8 cellular contexts compared by ENCODE assay signal in genomic region chr2:236180831-236181453, GRCh38. TPM values are rescaled to one million over a fixed set of nuclear protein-coding genes. Genes with fewer than 3 reads are reported as not detected.
DNase-seq lines count a peak whose midpoint lies in the region; ATAC-seq, FAIRE-seq and TF ChIP-seq lines count a peak whose summit lies in the region.

No MANE protein-coding gene starts in this region.

- H3K4me3 ChIP-seq in AG04450 (ENCODE audit: low read depth, low read length) (no peak overlapping the region), WERI-Rb-1 (ENCODE audit: low read depth, low read length) (no peak overlapping the region), retinal pigment epithelial cell (ENCODE audit: low read length) (no peak overlapping the region)

- POLR2A ChIA-PET in AG04450 (lab: Yijun Ruan, JAX) = interaction anchor here (0.6 kb wide), 1 partner anchor 414 kb away, joined by 4 read pairs; no protein-coding TSS in a partner anchor

- H3K27me3 ChIP-seq in AG04450 (ENCODE audit: control insufficient read depth, insufficient read depth, low read length) = peaks cover 22% of the 10 kb centered on the region
- H3K27me3 ChIP-seq in WERI-Rb-1 (ENCODE audit: insufficient read depth, low read depth, severe bottlenecking) = peaks cover 50% of the 10 kb centered on the region

- CTCF ChIA-PET in AG04450 (lab: Charles Lee) = interaction anchor here (0.5 to 12.7 kb wide), 39 partner anchors 8 to 602 kb away, joined by 3 to 368 read pairs (median 4); no protein-coding TSS in a partner anchor

- DNase-seq in AG04450 (ENCODE audit: low read depth, low spot score) (peak; percentile 33), NCI-H2196 treated with DMSO at 0.1 percent for 48 hours (lab: John Stamatoyannopoulos, UW; ENCODE audit: unreplicated experiment) (peak; percentile 57), WERI-Rb-1 (peak; percentile 69), frontal cortex (ENCODE audit: low spot score in 2 of 2) (peak; percentile 56 to 69), retinal pigment epithelial cell (ENCODE audit: low read depth) (no peak)

- ATAC-seq in GM21529 (IDR thresholded peaks at IDR 0.05; ENCODE audit: unreplicated experiment) (no peak), HG03139 (IDR thresholded peaks at IDR 0.05; ENCODE audit: unreplicated experiment) (no peak)

- peaks cover 13% of the 10 kb centered on the region for H3K9me3 ChIP-seq in AG04450 (ENCODE audit: control insufficient read depth, insufficient read depth, low read length)
- peaks cover 9% of the 10 kb centered on the region for H3K9me3 ChIP-seq in WERI-Rb-1 (ENCODE audit: severe bottlenecking)

- TF ChIP-seq CTCF in AG04450 (IDR thresholded peaks at IDR 0.05; ENCODE audit: low read depth, low read length) (peak; percentile 78), GM12874 (IDR thresholded peaks at IDR 0.05; ENCODE audit: insufficient read depth, low read depth, low read length) (peak; percentile 66), WERI-Rb-1 (IDR thresholded peaks at IDR 0.05; ENCODE audit: low read depth, low read length) (peak; percentile 50), retinal pigment epithelial cell (conservative IDR thresholded peaks at IDR 0.05; ENCODE audit: low read depth, low read length) (peak; percentile 73)

- no peaks in the 10 kb centered on the region for H3K36me3 ChIP-seq in WERI-Rb-1

- H3K27ac ChIP-seq in AG04450 (ENCODE audit: low read depth, low read length) (no peak overlapping the region), WERI-Rb-1 (no peak overlapping the region)

- peak; percentile 66 for FAIRE-seq in frontal cortex (lab: Jason Lieb, UNC)

RNA-seq across cellular contexts. Expression of gene GBX2, which starts 12.8 kb away (rescaled TPM):
- not detected in 2 replicates for polyA plus RNA-seq in AG04450 (2011; rRNA removed)
- not detected in 2 replicates for polyA minus RNA-seq in AG04450 (2011; rRNA and poly(A)+ RNA removed)
- 0.41 TPM for total RNA-seq in frontal cortex
